In the genomic region with DNA sequence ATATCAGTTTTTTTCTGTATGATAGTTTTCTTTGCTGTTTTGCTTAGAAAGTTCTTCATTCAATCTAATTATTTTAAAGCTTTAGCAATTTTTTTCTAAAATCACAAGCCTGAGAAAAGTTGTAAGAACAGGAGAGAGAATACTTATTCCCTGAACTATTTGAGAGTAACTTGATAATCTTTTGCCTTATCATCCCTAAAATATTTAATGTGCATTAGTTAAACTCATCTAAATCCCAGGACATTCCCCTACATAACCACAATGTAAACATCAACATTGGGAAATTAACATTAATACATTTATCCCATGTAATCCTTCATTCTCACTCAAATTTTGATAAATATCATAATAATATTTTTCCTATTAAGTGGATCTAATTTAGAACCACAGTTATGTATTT, we compare ENCODE assay signal across 25 cellular contexts.
"Had no signal": no experiment of that assay in that cellular context is flagged by ENCODE, and none has a peak within 500 bp of the region (broad histone marks: within the 10 kb centered on the region; RNA-seq: fewer than 3 reads in every experiment).

No MANE protein-coding gene starts in this region.

- H3K27ac ChIP-seq: colonic mucosa, coronary artery, dorsolateral prefrontal cortex, epithelial cell of prostate, esophagus muscularis mucosa, esophagus squamous epithelium, foreskin keratinocyte, gastrocnemius medialis, gastroesophageal sphincter, heart left ventricle, heart right ventricle, hepatocyte had no signal

- H3K4me1 Mint-ChIP-seq: endodermal cell had no signal

- H3K9me3 ChIP-seq: colonic mucosa, esophagus squamous epithelium, gastrocnemius medialis, gastroesophageal sphincter had no signal

- H3K4me3 ChIP-seq: colonic mucosa, coronary artery, dorsolateral prefrontal cortex, esophagus muscularis mucosa, esophagus squamous epithelium, gastrocnemius medialis, gastroesophageal sphincter, heart left ventricle, heart right ventricle, hepatocyte had no signal

- H3K27me3 ChIP-seq: colonic mucosa, esophagus muscularis mucosa, esophagus squamous epithelium, foreskin keratinocyte, gastrocnemius medialis, gastroesophageal sphincter, heart left ventricle, heart right ventricle, hepatocyte had no signal

- H3K36me3 ChIP-seq: colonic mucosa, esophagus muscularis mucosa, esophagus squamous epithelium, gastrocnemius medialis, gastroesophageal sphincter, heart left ventricle, heart right ventricle had no signal

- H3K9me3 Mint-ChIP-seq: effector memory CD8-positive, alpha-beta T cell had no signal

- ATAC-seq: effector memory CD8-positive, alpha-beta T cell; esophagus mucosa; foreskin keratinocyte; gastrocnemius medialis; gastroesophageal sphincter; heart left ventricle; heart right ventricle had no signal

- H3K4me2 ChIP-seq: hepatocyte had no signal

- DNase-seq: colonic mucosa; cortex of kidney; dermis blood vessel endothelial cell; dorsolateral prefrontal cortex; effector CD4-positive, alpha-beta T cell; effector CD8-positive, alpha-beta T cell; effector memory CD4-positive, alpha-beta T cell; effector memory CD8-positive, alpha-beta T cell; endodermal cell; erythroblast; esophagus squamous epithelium; foreskin keratinocyte; foreskin melanocyte; gastrocnemius medialis; glutamatergic neuron; head of caudate nucleus; heart left ventricle; heart right ventricle had no signal

- H3K27me3 Mint-ChIP-seq: dendritic cell treated with granulocyte-macrophage colony-stimulating factor and Interleukin-4, amounts not matched to agents 40 ng/mL and 50 ng/mL, for 4 days; effector memory CD8-positive, alpha-beta T cell had no signal

- H3K4me1 ChIP-seq: colonic mucosa, esophagus squamous epithelium, gastrocnemius medialis, gastroesophageal sphincter, heart left ventricle, heart right ventricle had no signal

- H2AFZ ChIP-seq: hepatocyte had no signal

- H3K27ac Mint-ChIP-seq: dendritic cell treated with granulocyte-macrophage colony-stimulating factor and Interleukin-4, amounts not matched to agents 40 ng/mL and 50 ng/mL, for 4 days; effector memory CD8-positive, alpha-beta T cell; endodermal cell had no signal

- H3K4me3 Mint-ChIP-seq: dendritic cell treated with granulocyte-macrophage colony-stimulating factor and Interleukin-4, amounts not matched to agents 40 ng/mL and 50 ng/mL, for 4 days; effector memory CD8-positive, alpha-beta T cell; endodermal cell had no signal
